ENCODE assay signal across 18 cellular contexts in the genomic region with DNA sequence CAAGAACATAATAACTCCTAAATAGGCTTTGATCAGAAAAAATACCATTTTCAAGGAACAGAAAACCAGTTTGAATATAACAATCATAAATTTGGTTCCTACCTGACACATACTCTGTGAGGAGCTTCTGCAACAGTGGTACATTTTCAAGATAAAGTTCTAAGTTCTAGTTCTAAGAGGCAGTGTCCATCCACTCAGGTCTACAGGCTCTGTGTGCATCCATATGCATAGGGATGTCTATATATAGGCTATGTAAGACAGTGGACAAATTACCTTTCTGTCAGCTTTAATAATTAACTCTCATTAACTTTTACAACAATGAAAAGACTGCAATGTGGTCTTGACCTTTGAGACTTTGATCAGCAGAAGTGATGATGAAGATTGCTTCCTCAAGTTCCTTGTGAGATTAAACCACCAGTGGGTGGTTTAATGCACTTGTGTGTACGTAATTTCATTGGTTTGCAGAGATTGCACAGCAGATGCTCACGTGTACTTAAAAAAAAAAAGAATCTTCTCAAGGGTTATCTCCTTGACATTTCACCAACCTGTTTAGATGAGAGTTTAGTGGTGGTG.
DNase-seq lines count a peak whose midpoint lies in the region; ATAC-seq lines count a peak whose summit lies in the region.
"Had no signal": no experiment of that assay in that cellular context is flagged by ENCODE, and none has a peak within 500 bp of the region (broad histone marks: within the 10 kb centered on the region; RNA-seq: fewer than 3 reads in every experiment).

A gene (minus strand): TSS at position 215 of the 573 bp plus-strand sequence. CDS start 8,714 bp downstream, outside the sequence.

- no peaks in the 10 kb centered on the region for H3K9me3 ChIP-seq in duodenal mucosa (ENCODE audit: control insufficient read depth in 1 of 2, low read length in 2 of 2)
- H3K9me3 ChIP-seq: A549, BE2C had no signal

- H3K4me1 ChIP-seq in duodenal mucosa (ENCODE audit: control insufficient read depth in 1 of 2, insufficient read depth in 2 of 2, low read length in 2 of 2) = peaks cover 16 to 25% of the 10 kb centered on the region in 2 donors
- H3K4me1 ChIP-seq in rectal smooth muscle tissue (ENCODE audit: control insufficient read depth, insufficient read depth, low read length) = peaks cover 5% of the 10 kb centered on the region
- H3K4me1 ChIP-seq: A549, BE2C had no signal

- no peaks in the 10 kb centered on the region for H3K36me3 ChIP-seq in duodenal mucosa (ENCODE audit: control insufficient read depth in 1 of 2, insufficient read depth in 2 of 2, low read length in 2 of 2)
- H3K36me3 ChIP-seq in rectal smooth muscle tissue (ENCODE audit: control insufficient read depth, insufficient read depth, low read length) = no peaks in the 10 kb centered on the region
- H3K36me3 ChIP-seq: BE2C had no signal

- H3K27ac ChIP-seq in duodenal mucosa (ENCODE audit: low read depth, low read length) (no peak within 1 kb of the TSS), rectal smooth muscle tissue (ENCODE audit: low read depth, low read length) (no peak within 1 kb of the TSS)
- H3K27ac ChIP-seq: A549, C4-2B, HL-60 had no signal

- H3K9ac ChIP-seq in duodenal mucosa (ENCODE audit: low read depth in 1 of 2, low read length in 2 of 2) (peak within 1 kb of the TSS in 1 of 2 donors; percentile 29), rectal smooth muscle tissue (ENCODE audit: low read length) (no peak within 1 kb of the TSS)

- DNase-seq in NCI-H524 treated with DMSO at 0.1 percent for 48 hours (lab: John Stamatoyannopoulos, UW) (peak; percentile 31), kidney tubule cell (ENCODE audit: low spot score) (no peak), OCI-M2 (lab: John Stamatoyannopoulos, UW; ENCODE audit: unreplicated experiment) (no peak), medulla oblongata (ENCODE audit: extremely low spot score) (no peak)
- DNase-seq: BE2C; CD8-positive, alpha-beta T cell; COR-L47; DMS153; DMS79 treated with DMSO at 0.1 percent for 48 hours; EL; HCEC 1CT; HFFc6 had no signal

- peak within 1 kb of the TSS; percentile 57 to 60 for H3K4me3 ChIP-seq in duodenal mucosa (ENCODE audit: low read depth in 1 of 2, low read length in 2 of 2)
- H3K4me3 ChIP-seq in rectal smooth muscle tissue (ENCODE audit: low read length) = peak within 1 kb of the TSS; percentile 2
- H3K4me3 ChIP-seq: A549 had no signal

- no peaks in the 10 kb centered on the region for H3K27me3 ChIP-seq in duodenal mucosa (ENCODE audit: control insufficient read depth in 1 of 2, insufficient read depth in 2 of 2, low read length in 2 of 2)
- no peaks in the 10 kb centered on the region for H3K27me3 ChIP-seq in rectal smooth muscle tissue (ENCODE audit: control insufficient read depth, insufficient read depth, low read length)

- ATAC-seq in HG02588 (IDR thresholded peaks at IDR 0.05; ENCODE audit: unreplicated experiment) = no peak
- ATAC-seq: A549; CD8-positive, alpha-beta T cell had no signal
